Comparison of ENCODE assay signal across 11 cellular contexts in genomic region chr7:47807756-47808155, GRCh38.
DNase-seq lines count a peak whose midpoint lies in the region; ATAC-seq, FAIRE-seq and TF ChIP-seq lines count a peak whose summit lies in the region.
"Had no signal": no experiment of that assay in that cellular context is flagged by ENCODE, and none has a peak within 500 bp of the region (broad histone marks: within the 10 kb centered on the region; RNA-seq: fewer than 3 reads in every experiment).

No MANE protein-coding gene starts in this region.

- no peak overlapping the region for H2AFZ ChIP-seq in HepG2 (ENCODE audit: low read length)

- 86% methylated on average over 3 of the region's 5 CpGs for WGBS in HepG2 (ENCODE audit: low lambda C conversion rate)
- 65% methylated on average over 3 of the region's 5 CpGs for WGBS in right lobe of liver (ENCODE audit: insufficient coverage, low coverage, low lambda C conversion rate, missing lambda C conversion rate)

- DNase-seq in HepG2 (ENCODE audit: low spot score): no peak
- no peak for DNase-seq in right lobe of liver
- DNase-seq in NAMALWA (ENCODE audit: low spot score): peak; percentile 50
- DNase-seq in epithelial cell of proximal tubule (ENCODE audit: low read depth): no peak
- no peak for DNase-seq in upper lobe of right lung
- DNase-seq in SKM-1 treated with dmso at 0.1 percent for 144 hours (lab: John Stamatoyannopoulos, UW; ENCODE audit: unreplicated experiment): no peak
- DNase-seq in HCEC 1CT: no peak
- DNase-seq: activated T-cell treated with anti-CD3 and anti-CD28 coated beads, Interleukin-2, amount 50 U/mL, for 72 hours; NCI-H2227 treated with DMSO at 0.1 percent for 48 hours had no signal

- no peak for TF ChIP-seq EP300 in HepG2 (IDR thresholded peaks at IDR 0.05; ENCODE audit: low read depth in 2 of 2, low read length in 2 of 2)
- no peak for TF ChIP-seq EP300 in HepG2 (CRISPR knock-in tag; IDR thresholded peaks at IDR 0.05; ENCODE audit: borderline replicate concordance)

- TF ChIP-seq RAD21 in HepG2 (CRISPR knock-in tag; IDR thresholded peaks at IDR 0.05): no peak

- H3K4me2 ChIP-seq in HepG2 (ENCODE audit: low read depth, low read length): no peak overlapping the region

- no peaks in the 10 kb centered on the region for H4K20me1 ChIP-seq in HepG2 (ENCODE audit: insufficient read depth, low read length)

- no TSS peak for BruUV-seq in HepG2 (replicated peaks; lab: Mats Ljungman, UMichigan)

- CTCF ChIA-PET in HepG2 (lab: Yijun Ruan, JAX; ENCODE audit: low intra/inter-chr PET ratio, low total read pairs): no interaction called here

- peak; percentile 23; the same call in 1 of the 2 replicates for TF ChIP-seq CTCF in HepG2 (CRISPR knock-in tag; IDR thresholded peaks at IDR 0.05)
- no peak for TF ChIP-seq CTCF in right lobe of liver (IDR thresholded peaks at IDR 0.05)
- peak; percentile 20 for TF ChIP-seq CTCF in epithelial cell of proximal tubule (conservative IDR thresholded peaks at IDR 0.05; ENCODE audit: low read depth, low read length)
- TF ChIP-seq CTCF in upper lobe of right lung (IDR thresholded peaks at IDR 0.05): peak; percentile 6

- H3K36me3 ChIP-seq in HepG2 (replicated peaks in 1 of 2; ENCODE audit: control insufficient read depth in 1 of 2, insufficient read depth in 2 of 2, low read length in 2 of 2): no peaks in the 10 kb centered on the region
- H3K36me3 ChIP-seq in right lobe of liver: no peaks in the 10 kb centered on the region
- no peaks in the 10 kb centered on the region for H3K36me3 ChIP-seq in upper lobe of right lung

- H3K9ac ChIP-seq in HepG2 (ENCODE audit: insufficient read depth, low read depth, low read length): no peak overlapping the region

- H3K27ac ChIP-seq in HepG2 (ENCODE audit: extremely low read length, insufficient read depth, low read length) (no peak overlapping the region), right lobe of liver (no peak overlapping the region), upper lobe of right lung (peak overlapping the region; percentile 76)
- H3K27ac ChIP-seq: epithelial cell of prostate had no signal

- no peaks in the 10 kb centered on the region for H3K27me3 ChIP-seq in HepG2 (ENCODE audit: control insufficient read depth in 1 of 2, insufficient read depth in 2 of 2, low read length in 2 of 2)
- H3K27me3 ChIP-seq in right lobe of liver: no peaks in the 10 kb centered on the region
- H3K27me3 ChIP-seq in upper lobe of right lung: no peaks in the 10 kb centered on the region

- H3K4me3 ChIP-seq in HepG2 (replicated peaks in 1 of 3; ENCODE audit: insufficient read depth in 1 of 3, low read depth in 2 of 3, low read length in 3 of 3) (no peak overlapping the region), right lobe of liver (no peak overlapping the region), epithelial cell of proximal tubule (ENCODE audit: low read depth, low read length) (no peak overlapping the region), upper lobe of right lung (peak overlapping the region; percentile 36)

- FAIRE-seq in HepG2 (lab: Jason Lieb, UNC): no peak

- H3K9me3 ChIP-seq in HepG2 (ENCODE audit: low read length) (no peaks in the 10 kb centered on the region), right lobe of liver (no peaks in the 10 kb centered on the region), upper lobe of right lung (no peaks in the 10 kb centered on the region)

- TF ChIP-seq POLR2A in HepG2 (IDR thresholded peaks at IDR 0.05; ENCODE audit: insufficient read depth in 1 of 2, low read depth in 2 of 2, low read length in 2 of 2) (no peak), right lobe of liver (IDR thresholded peaks at IDR 0.05) (no peak)

- ATAC-seq in HepG2 (no peak), right lobe of liver (no peak), upper lobe of right lung (peak; percentile 37), GM18870 (IDR thresholded peaks at IDR 0.05; ENCODE audit: unreplicated experiment) (no peak)
- ATAC-seq: activated T-cell treated with anti-CD3 and anti-CD28 coated beads, Interleukin-2, amount 50 U/mL, for 72 hours had no signal

- in situ Hi-C loops in HepG2 (cut with HindIII; ENCODE audit: extremely low pct_ligation_motif_present, low pct_unique_long_range_greater_than_20kb): no loop called here

- intact Hi-C loops in HepG2 (cut with micrococcal nuclease; ENCODE audit: unreplicated experiment): no loop called here
- intact Hi-C loops in right lobe of liver (cut with DNase I): no loop called here
- intact Hi-C loops in upper lobe of right lung (cut with DNase I): no loop called here

- H3K4me1 ChIP-seq in HepG2 (ENCODE audit: insufficient read depth, low read length) (peaks cover 61% of the 10 kb centered on the region), right lobe of liver (peaks cover 0 to 14% (median 0%) of the 10 kb centered on the region in 4 donors), upper lobe of right lung (peaks cover 28% of the 10 kb centered on the region)

- H3K79me2 ChIP-seq in HepG2 (ENCODE audit: insufficient read depth, low read length): no peaks in the 10 kb centered on the region

- POLR2A ChIA-PET in HepG2 (lab: Yijun Ruan, JAX): no interaction called here

TF ChIP-seq in HepG2, 621 proteins besides CTCF, POLR2A, EP300 and RAD21:
- TF ChIP-seq SNRNP70 (IDR thresholded peaks at IDR 0.05; ENCODE audit: low read depth, low read length) (no peak), STAG1 (CRISPR knock-in tag; IDR thresholded peaks at IDR 0.05) (peak; percentile 21; the same call in 1 of the 2 replicates), SMC3 (IDR thresholded peaks at IDR 0.05; ENCODE audit: low read length) (peak; percentile 24; the same call in 1 of the 2 replicates)

Comparison
In these comparisons a context has a peak if more than half of its experiments do, and no peak if none do; other contexts are left out.
1. CTCF ChIP-seq: peak in HepG2 (single experiment), epithelial cell of proximal tubule (single experiment) and upper lobe of right lung (single experiment); none in right lobe of liver (0 of 4).